2 cellular contexts compared by ENCODE assay signal in the genomic region with DNA sequence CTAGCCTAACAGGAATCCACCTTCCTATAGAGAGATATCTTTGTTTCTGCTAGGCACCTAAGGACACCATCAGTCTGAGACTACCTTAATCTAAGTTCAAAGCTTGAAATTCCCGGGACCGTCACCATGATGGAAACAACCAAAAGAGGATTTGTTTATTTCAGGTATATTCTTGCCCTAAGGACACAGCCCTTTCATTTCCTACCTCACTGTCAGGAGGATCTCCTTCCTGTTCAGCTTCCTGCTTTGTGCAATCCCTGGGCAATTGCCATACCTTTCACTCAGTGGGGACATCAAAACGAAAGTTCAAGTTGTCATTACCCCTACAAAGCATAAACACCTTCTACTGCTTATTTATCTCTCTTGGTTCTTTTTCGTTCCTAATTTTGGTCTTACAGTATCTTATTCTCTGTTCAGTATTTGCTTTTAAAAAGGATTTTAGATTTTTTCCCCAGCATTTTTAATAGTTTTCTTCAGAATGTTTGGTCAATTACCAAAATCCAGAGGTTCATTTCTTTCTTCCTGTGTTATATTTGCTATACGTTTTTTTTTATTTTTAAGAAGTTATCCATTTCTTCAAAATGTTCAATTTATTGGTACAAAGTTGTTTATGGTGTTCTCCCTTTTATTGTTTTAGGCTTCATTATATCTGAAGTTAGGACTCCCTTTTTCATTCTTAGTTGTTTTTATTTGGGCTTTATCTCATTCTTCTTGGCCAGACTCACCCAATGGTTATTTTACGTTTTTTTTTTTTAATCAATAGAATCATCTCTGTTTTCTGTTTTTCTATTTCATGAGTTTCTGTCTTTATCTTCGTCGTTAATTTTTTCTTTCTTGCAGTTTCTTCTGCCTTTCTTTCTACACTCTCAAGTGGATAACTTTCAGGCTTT.
TF ChIP-seq lines count a peak whose summit lies in the region.

No MANE protein-coding gene starts in this region.

TF ChIP-seq in GM12878, 131 proteins besides CTCF, POLR2A, EP300 and RAD21 (continues in another document):
- TF ChIP-seq POLR2AphosphoS2 (IDR thresholded peaks at IDR 0.05; ENCODE audit: low read depth, low read length) (no peak), CEBPB (IDR thresholded peaks at IDR 0.05; ENCODE audit: borderline replicate concordance in 1 of 2, low read depth in 2 of 2, low read length in 2 of 2) (no peak), MTA2 (IDR thresholded peaks at IDR 0.05; ENCODE audit: low read depth) (no peak), GABPA (IDR thresholded peaks at IDR 0.05; ENCODE audit: low read depth) (no peak), SMC3 (IDR thresholded peaks at IDR 0.05; ENCODE audit: borderline replicate concordance, low read length) (no peak), SP1 (IDR thresholded peaks at IDR 0.05; ENCODE audit: low read depth, low read length) (no peak), HCFC1 (IDR thresholded peaks at IDR 0.05; ENCODE audit: low read length) (no peak), RFX5 (IDR thresholded peaks at IDR 0.05; ENCODE audit: low read depth, low read length) (no peak), SUZ12 (IDR thresholded peaks at IDR 0.05; ENCODE audit: unreplicated experiment) (no peak)
- TF ChIP-seq, protein P1, sequence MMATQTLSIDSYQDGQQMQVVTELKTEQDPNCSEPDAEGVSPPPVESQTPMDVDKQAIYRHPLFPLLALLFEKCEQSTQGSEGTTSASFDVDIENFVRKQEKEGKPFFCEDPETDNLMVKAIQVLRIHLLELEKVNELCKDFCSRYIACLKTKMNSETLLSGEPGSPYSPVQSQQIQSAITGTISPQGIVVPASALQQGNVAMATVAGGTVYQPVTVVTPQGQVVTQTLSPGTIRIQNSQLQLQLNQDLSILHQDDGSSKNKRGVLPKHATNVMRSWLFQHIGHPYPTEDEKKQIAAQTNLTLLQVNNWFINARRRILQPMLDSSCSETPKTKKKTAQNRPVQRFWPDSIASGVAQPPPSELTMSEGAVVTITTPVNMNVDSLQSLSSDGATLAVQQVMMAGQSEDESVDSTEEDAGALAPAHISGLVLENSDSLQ (IDR thresholded peaks at IDR 0.05) = no peak
- TF ChIP-seq, protein P2, sequence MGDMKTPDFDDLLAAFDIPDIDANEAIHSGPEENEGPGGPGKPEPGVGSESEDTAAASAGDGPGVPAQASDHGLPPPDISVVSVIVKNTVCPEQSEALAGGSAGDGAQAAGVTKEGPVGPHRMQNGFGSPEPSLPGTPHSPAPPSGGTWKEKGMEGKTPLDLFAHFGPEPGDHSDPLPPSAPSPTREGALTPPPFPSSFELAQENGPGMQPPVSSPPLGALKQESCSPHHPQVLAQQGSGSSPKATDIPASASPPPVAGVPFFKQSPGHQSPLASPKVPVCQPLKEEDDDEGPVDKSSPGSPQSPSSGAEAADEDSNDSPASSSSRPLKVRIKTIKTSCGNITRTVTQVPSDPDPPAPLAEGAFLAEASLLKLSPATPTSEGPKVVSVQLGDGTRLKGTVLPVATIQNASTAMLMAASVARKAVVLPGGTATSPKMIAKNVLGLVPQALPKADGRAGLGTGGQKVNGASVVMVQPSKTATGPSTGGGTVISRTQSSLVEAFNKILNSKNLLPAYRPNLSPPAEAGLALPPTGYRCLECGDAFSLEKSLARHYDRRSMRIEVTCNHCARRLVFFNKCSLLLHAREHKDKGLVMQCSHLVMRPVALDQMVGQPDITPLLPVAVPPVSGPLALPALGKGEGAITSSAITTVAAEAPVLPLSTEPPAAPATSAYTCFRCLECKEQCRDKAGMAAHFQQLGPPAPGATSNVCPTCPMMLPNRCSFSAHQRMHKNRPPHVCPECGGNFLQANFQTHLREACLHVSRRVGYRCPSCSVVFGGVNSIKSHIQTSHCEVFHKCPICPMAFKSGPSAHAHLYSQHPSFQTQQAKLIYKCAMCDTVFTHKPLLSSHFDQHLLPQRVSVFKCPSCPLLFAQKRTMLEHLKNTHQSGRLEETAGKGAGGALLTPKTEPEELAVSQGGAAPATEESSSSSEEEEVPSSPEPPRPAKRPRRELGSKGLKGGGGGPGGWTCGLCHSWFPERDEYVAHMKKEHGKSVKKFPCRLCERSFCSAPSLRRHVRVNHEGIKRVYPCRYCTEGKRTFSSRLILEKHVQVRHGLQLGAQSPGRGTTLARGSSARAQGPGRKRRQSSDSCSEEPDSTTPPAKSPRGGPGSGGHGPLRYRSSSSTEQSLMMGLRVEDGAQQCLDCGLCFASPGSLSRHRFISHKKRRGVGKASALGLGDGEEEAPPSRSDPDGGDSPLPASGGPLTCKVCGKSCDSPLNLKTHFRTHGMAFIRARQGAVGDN (IDR thresholded peaks at IDR 0.05) = no peak
- TF ChIP-seq, protein P3, sequence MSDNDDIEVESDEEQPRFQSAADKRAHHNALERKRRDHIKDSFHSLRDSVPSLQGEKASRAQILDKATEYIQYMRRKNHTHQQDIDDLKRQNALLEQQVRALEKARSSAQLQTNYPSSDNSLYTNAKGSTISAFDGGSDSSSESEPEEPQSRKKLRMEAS (IDR thresholded peaks at IDR 0.05; ENCODE audit: low read depth, low read length) = no peak
- TF ChIP-seq, protein P4, sequence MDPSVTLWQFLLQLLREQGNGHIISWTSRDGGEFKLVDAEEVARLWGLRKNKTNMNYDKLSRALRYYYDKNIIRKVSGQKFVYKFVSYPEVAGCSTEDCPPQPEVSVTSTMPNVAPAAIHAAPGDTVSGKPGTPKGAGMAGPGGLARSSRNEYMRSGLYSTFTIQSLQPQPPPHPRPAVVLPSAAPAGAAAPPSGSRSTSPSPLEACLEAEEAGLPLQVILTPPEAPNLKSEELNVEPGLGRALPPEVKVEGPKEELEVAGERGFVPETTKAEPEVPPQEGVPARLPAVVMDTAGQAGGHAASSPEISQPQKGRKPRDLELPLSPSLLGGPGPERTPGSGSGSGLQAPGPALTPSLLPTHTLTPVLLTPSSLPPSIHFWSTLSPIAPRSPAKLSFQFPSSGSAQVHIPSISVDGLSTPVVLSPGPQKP (IDR thresholded peaks at IDR 0.05; ENCODE audit: low read depth, low read length) = no peak
- TF ChIP-seq, protein P5, sequence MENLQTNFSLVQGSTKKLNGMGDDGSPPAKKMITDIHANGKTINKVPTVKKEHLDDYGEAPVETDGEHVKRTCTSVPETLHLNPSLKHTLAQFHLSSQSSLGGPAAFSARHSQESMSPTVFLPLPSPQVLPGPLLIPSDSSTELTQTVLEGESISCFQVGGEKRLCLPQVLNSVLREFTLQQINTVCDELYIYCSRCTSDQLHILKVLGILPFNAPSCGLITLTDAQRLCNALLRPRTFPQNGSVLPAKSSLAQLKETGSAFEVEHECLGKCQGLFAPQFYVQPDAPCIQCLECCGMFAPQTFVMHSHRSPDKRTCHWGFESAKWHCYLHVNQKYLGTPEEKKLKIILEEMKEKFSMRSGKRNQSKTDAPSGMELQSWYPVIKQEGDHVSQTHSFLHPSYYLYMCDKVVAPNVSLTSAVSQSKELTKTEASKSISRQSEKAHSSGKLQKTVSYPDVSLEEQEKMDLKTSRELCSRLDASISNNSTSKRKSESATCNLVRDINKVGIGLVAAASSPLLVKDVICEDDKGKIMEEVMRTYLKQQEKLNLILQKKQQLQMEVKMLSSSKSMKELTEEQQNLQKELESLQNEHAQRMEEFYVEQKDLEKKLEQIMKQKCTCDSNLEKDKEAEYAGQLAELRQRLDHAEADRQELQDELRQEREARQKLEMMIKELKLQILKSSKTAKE (IDR thresholded peaks at IDR 0.05; ENCODE audit: low read depth, poor library complexity, severe bottlenecking) = no peak

TF ChIP-seq in liver, 16 proteins besides CTCF, POLR2A, EP300 and RAD21:
- TF ChIP-seq, protein P6, sequence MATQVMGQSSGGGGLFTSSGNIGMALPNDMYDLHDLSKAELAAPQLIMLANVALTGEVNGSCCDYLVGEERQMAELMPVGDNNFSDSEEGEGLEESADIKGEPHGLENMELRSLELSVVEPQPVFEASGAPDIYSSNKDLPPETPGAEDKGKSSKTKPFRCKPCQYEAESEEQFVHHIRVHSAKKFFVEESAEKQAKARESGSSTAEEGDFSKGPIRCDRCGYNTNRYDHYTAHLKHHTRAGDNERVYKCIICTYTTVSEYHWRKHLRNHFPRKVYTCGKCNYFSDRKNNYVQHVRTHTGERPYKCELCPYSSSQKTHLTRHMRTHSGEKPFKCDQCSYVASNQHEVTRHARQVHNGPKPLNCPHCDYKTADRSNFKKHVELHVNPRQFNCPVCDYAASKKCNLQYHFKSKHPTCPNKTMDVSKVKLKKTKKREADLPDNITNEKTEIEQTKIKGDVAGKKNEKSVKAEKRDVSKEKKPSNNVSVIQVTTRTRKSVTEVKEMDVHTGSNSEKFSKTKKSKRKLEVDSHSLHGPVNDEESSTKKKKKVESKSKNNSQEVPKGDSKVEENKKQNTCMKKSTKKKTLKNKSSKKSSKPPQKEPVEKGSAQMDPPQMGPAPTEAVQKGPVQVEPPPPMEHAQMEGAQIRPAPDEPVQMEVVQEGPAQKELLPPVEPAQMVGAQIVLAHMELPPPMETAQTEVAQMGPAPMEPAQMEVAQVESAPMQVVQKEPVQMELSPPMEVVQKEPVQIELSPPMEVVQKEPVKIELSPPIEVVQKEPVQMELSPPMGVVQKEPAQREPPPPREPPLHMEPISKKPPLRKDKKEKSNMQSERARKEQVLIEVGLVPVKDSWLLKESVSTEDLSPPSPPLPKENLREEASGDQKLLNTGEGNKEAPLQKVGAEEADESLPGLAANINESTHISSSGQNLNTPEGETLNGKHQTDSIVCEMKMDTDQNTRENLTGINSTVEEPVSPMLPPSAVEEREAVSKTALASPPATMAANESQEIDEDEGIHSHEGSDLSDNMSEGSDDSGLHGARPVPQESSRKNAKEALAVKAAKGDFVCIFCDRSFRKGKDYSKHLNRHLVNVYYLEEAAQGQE (IDR thresholded peaks at IDR 0.05) = peak; percentile 21
- TF ChIP-seq JUND (IDR thresholded peaks at IDR 0.05) (no peak), HNF4G (IDR thresholded peaks at IDR 0.05) (no peak), TAF1 (conservative IDR thresholded peaks at IDR 0.05) (no peak), RXRA (IDR thresholded peaks at IDR 0.05) (peak; percentile 70 to 72), SP1 (IDR thresholded peaks at IDR 0.05) (peak; percentile 77), NR2F2 (IDR thresholded peaks at IDR 0.05) (no peak), HNF4A (conservative IDR thresholded peaks at IDR 0.05) (peak; percentile 24 to 52), YY1 (IDR thresholded peaks at IDR 0.05) (peak; percentile 32), FOXA1 (IDR thresholded peaks at IDR 0.05) (no peak), FOXA2 (IDR thresholded peaks at IDR 0.05) (peak; percentile 7), EGR1 (IDR thresholded peaks at IDR 0.05; ENCODE audit: low read depth in 2 of 2) (peak; percentile 71 to 87), GABPA (IDR thresholded peaks at IDR 0.05 in 1 of 2, conservative IDR thresholded peaks at IDR 0.05 in 1 of 2) (peak; percentile 52 to 76)
- TF ChIP-seq, protein P7, sequence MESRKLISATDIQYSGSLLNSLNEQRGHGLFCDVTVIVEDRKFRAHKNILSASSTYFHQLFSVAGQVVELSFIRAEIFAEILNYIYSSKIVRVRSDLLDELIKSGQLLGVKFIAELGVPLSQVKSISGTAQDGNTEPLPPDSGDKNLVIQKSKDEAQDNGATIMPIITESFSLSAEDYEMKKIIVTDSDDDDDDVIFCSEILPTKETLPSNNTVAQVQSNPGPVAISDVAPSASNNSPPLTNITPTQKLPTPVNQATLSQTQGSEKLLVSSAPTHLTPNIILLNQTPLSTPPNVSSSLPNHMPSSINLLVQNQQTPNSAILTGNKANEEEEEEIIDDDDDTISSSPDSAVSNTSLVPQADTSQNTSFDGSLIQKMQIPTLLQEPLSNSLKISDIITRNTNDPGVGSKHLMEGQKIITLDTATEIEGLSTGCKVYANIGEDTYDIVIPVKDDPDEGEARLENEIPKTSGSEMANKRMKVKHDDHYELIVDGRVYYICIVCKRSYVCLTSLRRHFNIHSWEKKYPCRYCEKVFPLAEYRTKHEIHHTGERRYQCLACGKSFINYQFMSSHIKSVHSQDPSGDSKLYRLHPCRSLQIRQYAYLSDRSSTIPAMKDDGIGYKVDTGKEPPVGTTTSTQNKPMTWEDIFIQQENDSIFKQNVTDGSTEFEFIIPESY (IDR thresholded peaks at IDR 0.05) = no peak
- TF ChIP-seq, protein P3 (IDR thresholded peaks at IDR 0.05) = peak; percentile 92
- TF ChIP-seq, protein P8, sequence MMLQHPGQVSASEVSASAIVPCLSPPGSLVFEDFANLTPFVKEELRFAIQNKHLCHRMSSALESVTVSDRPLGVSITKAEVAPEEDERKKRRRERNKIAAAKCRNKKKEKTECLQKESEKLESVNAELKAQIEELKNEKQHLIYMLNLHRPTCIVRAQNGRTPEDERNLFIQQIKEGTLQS (IDR thresholded peaks at IDR 0.05) = no peak
